19 cellular contexts compared by ENCODE assay signal in genomic region chr12:52187640-52188039, GRCh38. TPM values are rescaled to one million over a fixed set of nuclear protein-coding genes. Genes with fewer than 3 reads are reported as not detected.
"Had no signal": no experiment of that assay in that cellular context is flagged by ENCODE, and none has a peak within 500 bp of the region (broad histone marks: within the 10 kb centered on the region; RNA-seq: fewer than 3 reads in every experiment).

No MANE protein-coding gene starts in this region.

- DNase-seq: activated CD4-positive, alpha-beta T cell treated with anti-CD3 and anti-CD28 coated beads, Interleukin-2, amount 50 U/mL, for 4 hours; activated CD4-positive, CD25-positive, alpha-beta regulatory T cell treated with anti-CD3 and anti-CD28 coated beads, Interleukin-2, amount 50 U/mL, for 72 hours; activated T-cell treated with anti-CD3 and anti-CD28 coated beads, Interleukin-2, amount 50 U/mL, for 1 hour; body of pancreas; foreskin fibroblast; glutamatergic neuron; immature natural killer cell; left cardiac atrium; lower lobe of right lung; naive thymus-derived CD8-positive, alpha-beta T cell; small intestine; transverse colon had no signal

- H3K36me3 Mint-ChIP-seq: activated naive CD4-positive, alpha-beta T cell treated with anti-CD3 and anti-CD28 coated beads, Interleukin-2, amount 50 U/mL, for 24 hours; immature natural killer cell; naive thymus-derived CD8-positive, alpha-beta T cell; stimulated activated effector memory CD8-positive, alpha-beta T cell treated with anti-CD3 and anti-CD28 coated beads, Interleukin-12 subunit alpha, Interleukin-12 subunit beta, amount 100 ng/mL, for 72 hours had no signal

- ATAC-seq: body of pancreas; left cardiac atrium; lower lobe of right lung; naive thymus-derived CD8-positive, alpha-beta T cell; right cardiac atrium; stimulated activated effector memory CD8-positive, alpha-beta T cell treated with anti-CD3 and anti-CD28 coated beads, Interleukin-12 subunit alpha, Interleukin-12 subunit beta, amount 100 ng/mL, for 72 hours had no signal

- H3K27ac Mint-ChIP-seq: activated naive CD4-positive, alpha-beta T cell treated with anti-CD3 and anti-CD28 coated beads, Interleukin-2, amount 50 U/mL, for 24 hours; immature natural killer cell; naive thymus-derived CD8-positive, alpha-beta T cell; progenitor cell of endocrine pancreas; stimulated activated effector memory CD8-positive, alpha-beta T cell treated with anti-CD3 and anti-CD28 coated beads, Interleukin-12 subunit alpha, Interleukin-12 subunit beta, amount 100 ng/mL, for 72 hours had no signal

- H3K4me3 Mint-ChIP-seq: activated naive CD4-positive, alpha-beta T cell treated with anti-CD3 and anti-CD28 coated beads, Interleukin-2, amount 50 U/mL, for 24 hours; central memory CD8-positive, alpha-beta T cell; dendritic cell treated with granulocyte-macrophage colony-stimulating factor and Interleukin-4, amounts not matched to agents 40 ng/mL and 50 ng/mL, for 4 days; immature natural killer cell; naive thymus-derived CD8-positive, alpha-beta T cell; stimulated activated effector memory CD8-positive, alpha-beta T cell treated with anti-CD3 and anti-CD28 coated beads, Interleukin-12 subunit alpha, Interleukin-12 subunit beta, amount 100 ng/mL, for 72 hours had no signal

- H3K4me1 Mint-ChIP-seq: activated naive CD4-positive, alpha-beta T cell treated with anti-CD3 and anti-CD28 coated beads, Interleukin-2, amount 50 U/mL, for 24 hours; central memory CD8-positive, alpha-beta T cell; immature natural killer cell had no signal

- H3K27me3 ChIP-seq: body of pancreas, esophagus muscularis mucosa, transverse colon had no signal

- H3K9me3 Mint-ChIP-seq: activated naive CD4-positive, alpha-beta T cell treated with anti-CD3 and anti-CD28 coated beads, Interleukin-2, amount 50 U/mL, for 24 hours; central memory CD8-positive, alpha-beta T cell; dendritic cell treated with granulocyte-macrophage colony-stimulating factor and Interleukin-4, amounts not matched to agents 40 ng/mL and 50 ng/mL, for 4 days; immature natural killer cell; naive thymus-derived CD8-positive, alpha-beta T cell; stimulated activated effector memory CD8-positive, alpha-beta T cell treated with anti-CD3 and anti-CD28 coated beads, Interleukin-12 subunit alpha, Interleukin-12 subunit beta, amount 100 ng/mL, for 72 hours had no signal

- H3K27me3 Mint-ChIP-seq: activated naive CD4-positive, alpha-beta T cell treated with anti-CD3 and anti-CD28 coated beads, Interleukin-2, amount 50 U/mL, for 24 hours had no signal

- H3K9me3 ChIP-seq: body of pancreas, esophagus muscularis mucosa, lower lobe of right lung, transverse colon had no signal

- H3K36me3 ChIP-seq: esophagus muscularis mucosa, lower lobe of right lung, transverse colon had no signal

- FAIRE-seq: small intestine had no signal

- H3K4me3 ChIP-seq: body of pancreas, esophagus muscularis mucosa, lower lobe of right lung, transverse colon had no signal

- H3K27ac ChIP-seq: lower lobe of right lung, transverse colon had no signal

RNA-seq across cellular contexts. Expression of gene KRT80, which starts 4.2 kb away (rescaled TPM):
- total RNA-seq: naive thymus-derived CD8-positive, alpha-beta T cell had no signal
- polyA plus RNA-seq: immature natural killer cell; naive thymus-derived CD8-positive, alpha-beta T cell had no signal

RNA-seq across cellular contexts. Expression of gene KRT7, which starts 45.4 kb away (rescaled TPM):
- total RNA-seq: naive thymus-derived CD8-positive, alpha-beta T cell had no signal
- polyA plus RNA-seq: immature natural killer cell; naive thymus-derived CD8-positive, alpha-beta T cell had no signal
